Comparison of ENCODE assay signal across 9 cellular contexts in genomic region chr2:234989183-234989701, GRCh38. TPM values are rescaled to one million over a fixed set of nuclear protein-coding genes. Genes with fewer than 3 reads are reported as not detected.
DNase-seq lines count a peak whose midpoint lies in the region; ATAC-seq and TF ChIP-seq lines count a peak whose summit lies in the region.
"Had no signal": no experiment of that assay in that cellular context is flagged by ENCODE, and none has a peak within 500 bp of the region (broad histone marks: within the 10 kb centered on the region; RNA-seq: fewer than 3 reads in every experiment).

No MANE protein-coding gene starts in this region.

- H3K9me3 ChIP-seq in mucosa of descending colon: no peaks in the 10 kb centered on the region

- H3K27me3 Mint-ChIP-seq in endothelial cell (ENCODE audit: unreplicated experiment): peaks cover 10% of the 10 kb centered on the region
- H3K27me3 Mint-ChIP-seq in activated naive CD8-positive, alpha-beta T cell treated with anti-CD3 and anti-CD28 coated beads for 36 hours: peaks cover 16% of the 10 kb centered on the region

- no peaks in the 10 kb centered on the region for H3K9me3 Mint-ChIP-seq in endothelial cell (ENCODE audit: unreplicated experiment)
- no peaks in the 10 kb centered on the region for H3K9me3 Mint-ChIP-seq in activated naive CD8-positive, alpha-beta T cell treated with anti-CD3 and anti-CD28 coated beads for 36 hours
- H3K9me3 Mint-ChIP-seq: activated T-helper 17 cell treated with anti-CD3 and anti-CD28 coated beads, Interleukin-2, amount 50 U/mL, for 72 hours had no signal

- peaks cover 21% of the 10 kb centered on the region for H3K36me3 Mint-ChIP-seq in endothelial cell (ENCODE audit: low read depth, unreplicated experiment)
- no peaks in the 10 kb centered on the region for H3K36me3 Mint-ChIP-seq in activated naive CD8-positive, alpha-beta T cell treated with anti-CD3 and anti-CD28 coated beads for 36 hours

- intact Hi-C loops in mucosa of descending colon (cut with DNase I, micrococcal nuclease): no loop called here

- H3K4me1 Mint-ChIP-seq in endothelial cell (ENCODE audit: unreplicated experiment): peaks cover 44% of the 10 kb centered on the region
- H3K4me1 Mint-ChIP-seq in activated naive CD8-positive, alpha-beta T cell treated with anti-CD3 and anti-CD28 coated beads for 36 hours: no peaks in the 10 kb centered on the region
- H3K4me1 Mint-ChIP-seq: activated T-helper 17 cell treated with anti-CD3 and anti-CD28 coated beads, Interleukin-2, amount 50 U/mL, for 72 hours had no signal

- H3K36me3 ChIP-seq in mucosa of descending colon (ENCODE audit: low read depth): no peaks in the 10 kb centered on the region

- no peak overlapping the region for H3K4me3 ChIP-seq in mucosa of descending colon

- ATAC-seq in mucosa of descending colon: peak; percentile 89
- ATAC-seq in HG03442 (IDR thresholded peaks at IDR 0.05; ENCODE audit: unreplicated experiment): no peak
- ATAC-seq: activated T-helper 17 cell treated with anti-CD3 and anti-CD28 coated beads, Interleukin-2, amount 50 U/mL, for 72 hours had no signal

- peak; percentile 72 for DNase-seq in NCI-H748 (lab: John Stamatoyannopoulos, UW; ENCODE audit: unreplicated experiment)
- DNase-seq in NCI-H748 treated with DMSO at 0.1 percent for 48 hours (lab: John Stamatoyannopoulos, UW): no peak
- no peak for DNase-seq in endothelial cell (ENCODE audit: low spot score)
- peak; percentile 92 to 94 (median 92) for DNase-seq in mucosa of descending colon
- no peak for DNase-seq in stimulated activated CD4-positive, alpha-beta T cell treated with anti-CD3 and anti-CD28 coated beads, Interleukin-1b, Interleukin-23, amount 100 ng/mL, for 48 hours
- DNase-seq in HPDE6-E6E7 (ENCODE audit: extremely low spot score): no peak
- DNase-seq in activated naive CD8-positive, alpha-beta T cell treated with anti-CD3 and anti-CD28 coated beads for 36 hours: no peak

- H3K4me1 ChIP-seq in mucosa of descending colon (ENCODE audit: low read depth): peaks cover 18% of the 10 kb centered on the region

- peak overlapping the region; percentile 4 for H3K27ac Mint-ChIP-seq in endothelial cell (ENCODE audit: unreplicated experiment)
- H3K27ac Mint-ChIP-seq in activated naive CD8-positive, alpha-beta T cell treated with anti-CD3 and anti-CD28 coated beads for 36 hours: no peak overlapping the region
- H3K27ac Mint-ChIP-seq: activated T-helper 17 cell treated with anti-CD3 and anti-CD28 coated beads, Interleukin-2, amount 50 U/mL, for 72 hours had no signal

- no peak overlapping the region for H3K4me3 Mint-ChIP-seq in endothelial cell (ENCODE audit: unreplicated experiment)
- H3K4me3 Mint-ChIP-seq in activated naive CD8-positive, alpha-beta T cell treated with anti-CD3 and anti-CD28 coated beads for 36 hours: no peak overlapping the region
- H3K4me3 Mint-ChIP-seq: activated T-helper 17 cell treated with anti-CD3 and anti-CD28 coated beads, Interleukin-2, amount 50 U/mL, for 72 hours had no signal

- TF ChIP-seq CTCF in endothelial cell (IDR thresholded peaks at IDR 0.05; ENCODE audit: unreplicated experiment) (no peak), mucosa of descending colon (IDR thresholded peaks at IDR 0.05) (no peak)

RNA-seq across cellular contexts. Expression of gene SH3BP4, which starts 37.4 kb away (rescaled TPM):
- 58.6 TPM for total RNA-seq in endothelial cell (ENCODE audit: unreplicated experiment)
- 10 to 100 TPM; 18.0 to 30.4 (median 29.6) TPM for total RNA-seq in mucosa of descending colon
- total RNA-seq in activated naive CD8-positive, alpha-beta T cell treated with anti-CD3 and anti-CD28 coated beads for 36 hours: under 1 TPM; 0.18 to 0.33 TPM
- total RNA-seq: activated T-helper 17 cell treated with anti-CD3 and anti-CD28 coated beads, Interleukin-2, amount 50 U/mL, for 72 hours had no signal

Comparison
In these comparisons a context has a peak if more than half of its experiments do, and no peak if none do; other contexts are left out.
1. DNase-seq: peak in NCI-H748 (single experiment) and mucosa of descending colon (3 of 3); none in NCI-H748 treated with DMSO at 0.1 percent for 48 hours (single experiment), endothelial cell (single experiment), stimulated activated CD4-positive, alpha-beta T cell treated with anti-CD3 and anti-CD28 coated beads, Interleukin-1b, Interleukin-23, amount 100 ng/mL, for 48 hours (single experiment), HPDE6-E6E7 (single experiment) and activated naive CD8-positive, alpha-beta T cell treated with anti-CD3 and anti-CD28 coated beads for 36 hours (single experiment).
2. RNA of gene SH3BP4, which starts 37.4 kb away (total RNA-seq): 58.6 TPM in endothelial cell (single experiment) and 18.0 to 30.4 TPM in mucosa of descending colon; 0.18 to 0.33 TPM in activated naive CD8-positive, alpha-beta T cell treated with anti-CD3 and anti-CD28 coated beads for 36 hours; every median in the first group is over 10 times any median in the second.